8 cellular contexts compared by ENCODE assay signal in the genomic region with DNA sequence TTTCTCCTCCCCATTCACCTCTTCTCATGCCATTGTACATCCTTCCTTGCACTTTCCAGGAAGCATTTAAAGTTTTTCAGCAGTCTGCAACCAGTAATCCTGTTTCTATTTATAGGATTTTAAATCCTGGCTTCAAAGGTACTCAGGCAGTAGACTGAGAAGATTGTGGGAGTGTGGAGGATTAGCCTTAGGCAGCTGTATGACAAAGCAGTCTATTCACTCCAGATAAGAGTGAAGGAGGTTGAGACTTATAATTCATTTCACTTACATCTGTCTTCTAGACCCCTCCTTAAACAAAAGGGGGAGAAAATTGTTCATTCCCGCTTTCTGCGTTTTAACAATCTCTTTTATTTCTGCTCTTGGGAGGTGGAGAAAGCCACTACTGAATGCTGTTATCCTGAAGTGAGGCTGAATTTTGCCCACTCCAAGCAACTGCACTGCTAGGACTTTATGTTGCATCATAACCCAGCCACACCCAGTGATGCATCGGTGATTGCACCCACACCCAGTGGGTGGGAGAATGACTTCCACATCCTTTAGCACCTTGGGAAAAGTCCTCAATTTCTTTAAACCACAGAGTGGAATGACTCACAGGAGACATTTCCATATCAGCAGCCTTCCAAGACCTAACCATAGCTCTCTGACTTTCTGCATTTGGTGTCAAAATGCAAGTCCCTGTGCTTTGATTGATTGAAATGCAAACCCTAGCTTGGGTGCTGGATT.
DNase-seq lines count a peak whose midpoint lies in the region; ATAC-seq, FAIRE-seq and TF ChIP-seq lines count a peak whose summit lies in the region.

No MANE protein-coding gene starts in this region.

- H3K36me3 ChIP-seq in endothelial cell of umbilical vein (ENCODE audit: control insufficient read depth in 2 of 2, extremely low read depth in 1 of 2, insufficient read depth in 2 of 2, low read length in 2 of 2) (no peaks in the 10 kb centered on the region), trophoblast cell (ENCODE audit: control insufficient read depth in 1 of 2, insufficient read depth in 2 of 2, low read length in 2 of 2) (no peaks in the 10 kb centered on the region)

- BruUV-seq in endothelial cell of umbilical vein (replicated peaks; lab: Mats Ljungman, UMichigan), result no TSS peak

- H2BK120ac ChIP-seq in trophoblast cell (ENCODE audit: insufficient read depth, low read length, poor library complexity), result no peak overlapping the region

- H4K12ac ChIP-seq in trophoblast cell (ENCODE audit: low read depth, low read length), result no peak overlapping the region

- peaks cover 9% of the 10 kb centered on the region for H3K79me1 ChIP-seq in trophoblast cell (ENCODE audit: low read length)

- dilution Hi-C loops in endothelial cell of umbilical vein (cut with MboI; ENCODE audit: extremely low pct_ligation_motif_present, low sequenced_read_pairs), result no loop called here

- intact Hi-C loops in endothelial cell of umbilical vein (cut with micrococcal nuclease), result no loop called here

- peak; percentile 77 for DNase-seq in NCI-H524 treated with DMSO at 0.1 percent for 48 hours (lab: John Stamatoyannopoulos, UW)
- DNase-seq in endothelial cell of umbilical vein (ENCODE audit: low read depth, low spot score), result peak; percentile 12
- DNase-seq in trophoblast cell, result peak; percentile 57 to 64
- DNase-seq in ureter (ENCODE audit: low spot score), result no peak

- H3K14ac ChIP-seq in trophoblast cell (ENCODE audit: low read length), result no peak overlapping the region

- peak overlapping the region; percentile 7 for H3K4ac ChIP-seq in trophoblast cell (ENCODE audit: low read depth, low read length)

- H3K9ac ChIP-seq in endothelial cell of umbilical vein (replicated peaks; ENCODE audit: extremely low read depth, insufficient read depth, low read length), result no peak overlapping the region
- no peak overlapping the region for H3K9ac ChIP-seq in trophoblast cell (ENCODE audit: low read length)

- POLR2A ChIA-PET in endothelial cell of umbilical vein (lab: Charles Lee), result no interaction called here

- ATAC-seq in GM18909 (IDR thresholded peaks at IDR 0.05; ENCODE audit: poor library complexity, unreplicated experiment), result peak; percentile 42
- no peak for ATAC-seq in GM18511 (IDR thresholded peaks at IDR 0.05; ENCODE audit: unreplicated experiment)
- ATAC-seq in GM19463 (IDR thresholded peaks at IDR 0.05; ENCODE audit: unreplicated experiment), result no peak
- ATAC-seq in HG03520 (IDR thresholded peaks at IDR 0.05; ENCODE audit: unreplicated experiment), result no peak

- H3K79me2 ChIP-seq in endothelial cell of umbilical vein (ENCODE audit: control insufficient read depth, insufficient read depth, low read length) (no peaks in the 10 kb centered on the region), trophoblast cell (ENCODE audit: control insufficient read depth, insufficient read depth, low read length, poor library complexity) (no peaks in the 10 kb centered on the region)

- H2BK12ac ChIP-seq in trophoblast cell (ENCODE audit: low read length), result no peak overlapping the region

- H4K20me1 ChIP-seq in endothelial cell of umbilical vein (replicated peaks; ENCODE audit: control insufficient read depth, extremely low read depth, insufficient read depth, low read length), result no peaks in the 10 kb centered on the region

- H3K9me1 ChIP-seq in endothelial cell of umbilical vein (replicated peaks; ENCODE audit: control insufficient read depth, extremely low read depth, insufficient read depth, low read length), result no peaks in the 10 kb centered on the region

- no peak overlapping the region for H2AK5ac ChIP-seq in trophoblast cell (ENCODE audit: low read length)

- peak overlapping the region; percentile 16 for H4K91ac ChIP-seq in trophoblast cell (ENCODE audit: low read depth, low read length)

- WGBS in trophoblast cell (ENCODE audit: extremely low coverage, insufficient coverage, insufficient read length), result no CpG with 5 or more reads among the region's 3 CpGs

- TF ChIP-seq CTCF in endothelial cell of umbilical vein (IDR thresholded peaks at IDR 0.05; ENCODE audit: extremely low read depth in 1 of 2, insufficient read depth in 1 of 2, low read depth in 1 of 2, low read length in 2 of 2), result no peak

- H3K4me2 ChIP-seq in endothelial cell of umbilical vein (ENCODE audit: insufficient read depth, low read length), result no peak overlapping the region
- H3K4me2 ChIP-seq in trophoblast cell (ENCODE audit: low read length), result peak overlapping the region; percentile 34

- no peak overlapping the region for H4K8ac ChIP-seq in trophoblast cell (ENCODE audit: low read depth, low read length)

- CTCF ChIA-PET in endothelial cell of umbilical vein (lab: Charles Lee), result interaction anchor here (0.9 to 2.4 kb wide), 2 partner anchors 10 to 11 kb away, joined by 3 to 18 read pairs; no protein-coding TSS in a partner anchor

- H3K27me3 ChIP-seq in endothelial cell of umbilical vein (ENCODE audit: control insufficient read depth in 2 of 2, insufficient read depth in 2 of 2, low read length in 2 of 2) (no peaks in the 10 kb centered on the region), trophoblast cell (ENCODE audit: insufficient read depth, low read length) (no peaks in the 10 kb centered on the region)

- H2AFZ ChIP-seq in endothelial cell of umbilical vein (ENCODE audit: low read depth, low read length), result no peak overlapping the region
- no peak overlapping the region for H2AFZ ChIP-seq in trophoblast cell (ENCODE audit: insufficient read depth, low read length, poor library complexity)

- H3K23ac ChIP-seq in trophoblast cell (ENCODE audit: low read length), result no peak overlapping the region

- TF ChIP-seq POLR2A in endothelial cell of umbilical vein (IDR thresholded peaks at IDR 0.05; ENCODE audit: low read depth, low read length), result no peak

- H3K4me1 ChIP-seq in endothelial cell of umbilical vein (ENCODE audit: control insufficient read depth, extremely low read depth, insufficient read depth, low read length), result no peaks in the 10 kb centered on the region
- H3K4me1 ChIP-seq in trophoblast cell (ENCODE audit: control insufficient read depth in 1 of 2, insufficient read depth in 2 of 2, low read length in 2 of 2), result peaks cover 7 to 12% of the 10 kb centered on the region in 2 experiments

- no peak overlapping the region for H3K27ac ChIP-seq in endothelial cell of umbilical vein (ENCODE audit: insufficient read depth, low read depth, low read length)
- H3K27ac ChIP-seq in trophoblast cell (ENCODE audit: low read depth, low read length), result peak overlapping the region; percentile 94

- FAIRE-seq in endothelial cell of umbilical vein (lab: Jason Lieb, UNC), result no peak

- H3K4me3 ChIP-seq in endothelial cell of umbilical vein (replicated peaks in 1 of 3; ENCODE audit: insufficient read depth in 1 of 3, low read depth in 1 of 3, low read length in 3 of 3) (no peak overlapping the region), trophoblast cell (ENCODE audit: low read depth, low read length) (no peak overlapping the region)

- H3K18ac ChIP-seq in trophoblast cell (ENCODE audit: low read length), result no peak overlapping the region

- H2BK5ac ChIP-seq in trophoblast cell (ENCODE audit: low read depth, low read length, poor library complexity), result peak overlapping the region; percentile 42

- H3K9me3 ChIP-seq in endothelial cell of umbilical vein (replicated peaks; ENCODE audit: control insufficient read depth, insufficient read depth, low read length), result no peaks in the 10 kb centered on the region
- no peaks in the 10 kb centered on the region for H3K9me3 ChIP-seq in trophoblast cell (ENCODE audit: insufficient read depth, low read depth, low read length)

TF ChIP-seq in endothelial cell of umbilical vein, 7 proteins besides CTCF, POLR2A, EP300 and RAD21:
- TF ChIP-seq FOS (IDR thresholded peaks at IDR 0.05; ENCODE audit: borderline replicate concordance, insufficient read depth, low read length) (peak; percentile 54), JUN (IDR thresholded peaks at IDR 0.05; ENCODE audit: borderline replicate concordance, insufficient read depth, insufficient read length, low read depth) (no peak)
